Comparison of ENCODE assay signal across 1 cellular context in the genomic region with DNA sequence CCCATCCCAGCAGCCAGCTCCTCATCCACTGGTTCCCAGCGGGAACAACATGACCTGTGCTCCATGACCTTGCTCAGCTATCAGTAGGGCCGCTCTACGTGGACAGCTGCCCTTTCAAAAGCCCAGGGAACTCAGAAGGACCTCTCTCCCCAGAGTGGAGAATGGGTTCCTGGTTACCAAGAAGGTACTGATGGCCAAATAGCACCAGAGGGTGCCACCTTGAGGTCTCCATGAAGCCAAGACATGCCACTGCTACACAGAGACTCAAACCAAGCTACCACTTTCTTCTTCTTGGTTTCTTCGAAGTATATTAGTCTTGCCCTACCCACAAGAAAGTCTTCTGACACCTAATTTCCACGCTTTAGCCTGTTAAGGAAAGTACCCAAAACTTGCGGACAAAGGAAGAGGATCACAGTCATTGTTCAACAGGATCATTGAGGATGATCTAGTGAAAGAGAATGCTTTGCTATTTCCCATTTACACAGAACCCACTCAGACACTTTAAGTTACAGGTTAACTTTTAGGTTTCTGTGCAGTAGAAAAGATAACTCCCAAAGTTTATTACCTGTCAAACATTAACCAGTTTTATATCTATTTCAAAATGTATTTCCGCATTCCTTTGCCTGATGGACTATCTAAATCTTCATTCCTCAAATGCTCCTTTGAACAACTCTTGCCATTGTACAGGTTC.
TF ChIP-seq lines count a peak whose summit lies in the region.

No MANE protein-coding gene starts in this region.

TF ChIP-seq in HepG2, 621 proteins besides CTCF, POLR2A, EP300 and RAD21 (continued from another document and continues in another):
- TF ChIP-seq, protein P1, sequence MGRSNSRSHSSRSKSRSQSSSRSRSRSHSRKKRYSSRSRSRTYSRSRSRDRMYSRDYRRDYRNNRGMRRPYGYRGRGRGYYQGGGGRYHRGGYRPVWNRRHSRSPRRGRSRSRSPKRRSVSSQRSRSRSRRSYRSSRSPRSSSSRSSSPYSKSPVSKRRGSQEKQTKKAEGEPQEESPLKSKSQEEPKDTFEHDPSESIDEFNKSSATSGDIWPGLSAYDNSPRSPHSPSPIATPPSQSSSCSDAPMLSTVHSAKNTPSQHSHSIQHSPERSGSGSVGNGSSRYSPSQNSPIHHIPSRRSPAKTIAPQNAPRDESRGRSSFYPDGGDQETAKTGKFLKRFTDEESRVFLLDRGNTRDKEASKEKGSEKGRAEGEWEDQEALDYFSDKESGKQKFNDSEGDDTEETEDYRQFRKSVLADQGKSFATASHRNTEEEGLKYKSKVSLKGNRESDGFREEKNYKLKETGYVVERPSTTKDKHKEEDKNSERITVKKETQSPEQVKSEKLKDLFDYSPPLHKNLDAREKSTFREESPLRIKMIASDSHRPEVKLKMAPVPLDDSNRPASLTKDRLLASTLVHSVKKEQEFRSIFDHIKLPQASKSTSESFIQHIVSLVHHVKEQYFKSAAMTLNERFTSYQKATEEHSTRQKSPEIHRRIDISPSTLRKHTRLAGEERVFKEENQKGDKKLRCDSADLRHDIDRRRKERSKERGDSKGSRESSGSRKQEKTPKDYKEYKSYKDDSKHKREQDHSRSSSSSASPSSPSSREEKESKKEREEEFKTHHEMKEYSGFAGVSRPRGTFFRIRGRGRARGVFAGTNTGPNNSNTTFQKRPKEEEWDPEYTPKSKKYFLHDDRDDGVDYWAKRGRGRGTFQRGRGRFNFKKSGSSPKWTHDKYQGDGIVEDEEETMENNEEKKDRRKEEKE (IDR thresholded peaks at IDR 0.05), result no peak
- TF ChIP-seq, protein P2, sequence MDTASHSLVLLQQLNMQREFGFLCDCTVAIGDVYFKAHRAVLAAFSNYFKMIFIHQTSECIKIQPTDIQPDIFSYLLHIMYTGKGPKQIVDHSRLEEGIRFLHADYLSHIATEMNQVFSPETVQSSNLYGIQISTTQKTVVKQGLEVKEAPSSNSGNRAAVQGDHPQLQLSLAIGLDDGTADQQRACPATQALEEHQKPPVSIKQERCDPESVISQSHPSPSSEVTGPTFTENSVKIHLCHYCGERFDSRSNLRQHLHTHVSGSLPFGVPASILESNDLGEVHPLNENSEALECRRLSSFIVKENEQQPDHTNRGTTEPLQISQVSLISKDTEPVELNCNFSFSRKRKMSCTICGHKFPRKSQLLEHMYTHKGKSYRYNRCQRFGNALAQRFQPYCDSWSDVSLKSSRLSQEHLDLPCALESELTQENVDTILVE (CRISPR knock-in tag; IDR thresholded peaks at IDR 0.05), result no peak
- TF ChIP-seq RBM22 (optimal IDR thresholded peaks at IDR 0.05; ENCODE audit: low read length) (no peak), TMF1 (CRISPR knock-in tag; IDR thresholded peaks at IDR 0.05; ENCODE audit: low read depth) (no peak), ZFP36 (IDR thresholded peaks at IDR 0.05; ENCODE audit: borderline replicate concordance, low read depth, low read length, partially characterized antibody) (no peak), NBN (conservative IDR thresholded peaks at IDR 0.05) (no peak), MBD4 (IDR thresholded peaks at IDR 0.05; ENCODE audit: borderline replicate concordance, low read length) (no peak), MEF2D (CRISPR knock-in tag; IDR thresholded peaks at IDR 0.05) (no peak; the same call in 1 of the 2 replicates), ZNF17 (CRISPR knock-in tag; IDR thresholded peaks at IDR 0.05) (no peak), ZNF329 (CRISPR knock-in tag; IDR thresholded peaks at IDR 0.05; ENCODE audit: low read depth) (no peak), ZNF256 (CRISPR knock-in tag; conservative IDR thresholded peaks at IDR 0.05) (peak; percentile 20; the same call in 1 of the 2 replicates), DNMT3B (CRISPR knock-in tag; conservative IDR thresholded peaks at IDR 0.05) (no peak), ZBTB3 (CRISPR knock-in tag; IDR thresholded peaks at IDR 0.05; ENCODE audit: borderline replicate concordance, low read depth) (no peak), ZNF253 (CRISPR knock-in tag; IDR thresholded peaks at IDR 0.05; ENCODE audit: borderline replicate concordance) (no peak), TBL1XR1 (IDR thresholded peaks at IDR 0.05; ENCODE audit: borderline replicate concordance, low read length, partially characterized antibody) (no peak), PHF5A (CRISPR knock-in tag; IDR thresholded peaks at IDR 0.05; ENCODE audit: low read depth, unreplicated experiment) (no peak), CC2D1A (CRISPR knock-in tag; IDR thresholded peaks at IDR 0.05) (no peak), CENPX (CRISPR knock-in tag; IDR thresholded peaks at IDR 0.05) (no peak), ZNF792 (CRISPR knock-in tag; IDR thresholded peaks at IDR 0.05) (no peak; the same call in 1 of the 2 replicates), SIX1 (CRISPR knock-in tag; IDR thresholded peaks at IDR 0.05; ENCODE audit: borderline replicate concordance) (no peak), RAD51 (IDR thresholded peaks at IDR 0.05; ENCODE audit: borderline replicate concordance) (no peak), SSRP1 (CRISPR knock-in tag; IDR thresholded peaks at IDR 0.05) (no peak), ZBTB21 (CRISPR knock-in tag; IDR thresholded peaks at IDR 0.05) (no peak), MBNL3 (CRISPR knock-in tag; conservative IDR thresholded peaks at IDR 0.05) (no peak), ZNF335 (CRISPR knock-in tag; IDR thresholded peaks at IDR 0.05) (no peak), TOE1 (CRISPR knock-in tag; IDR thresholded peaks at IDR 0.05) (no peak), SIN3B (IDR thresholded peaks at IDR 0.05; ENCODE audit: low read length) (no peak)
- TF ChIP-seq, protein P3, sequence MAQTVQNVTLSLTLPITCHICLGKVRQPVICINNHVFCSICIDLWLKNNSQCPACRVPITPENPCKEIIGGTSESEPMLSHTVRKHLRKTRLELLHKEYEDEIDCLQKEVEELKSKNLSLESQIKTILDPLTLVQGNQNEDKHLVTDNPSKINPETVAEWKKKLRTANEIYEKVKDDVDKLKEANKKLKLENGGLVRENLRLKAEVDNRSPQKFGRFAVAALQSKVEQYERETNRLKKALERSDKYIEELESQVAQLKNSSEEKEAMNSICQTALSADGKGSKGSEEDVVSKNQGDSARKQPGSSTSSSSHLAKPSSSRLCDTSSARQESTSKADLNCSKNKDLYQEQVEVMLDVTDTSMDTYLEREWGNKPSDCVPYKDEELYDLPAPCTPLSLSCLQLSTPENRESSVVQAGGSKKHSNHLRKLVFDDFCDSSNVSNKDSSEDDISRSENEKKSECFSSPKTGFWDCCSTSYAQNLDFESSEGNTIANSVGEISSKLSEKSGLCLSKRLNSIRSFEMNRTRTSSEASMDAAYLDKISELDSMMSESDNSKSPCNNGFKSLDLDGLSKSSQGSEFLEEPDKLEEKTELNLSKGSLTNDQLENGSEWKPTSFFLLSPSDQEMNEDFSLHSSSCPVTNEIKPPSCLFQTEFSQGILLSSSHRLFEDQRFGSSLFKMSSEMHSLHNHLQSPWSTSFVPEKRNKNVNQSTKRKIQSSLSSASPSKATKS (CRISPR knock-in tag; IDR thresholded peaks at IDR 0.05), result no peak
- TF ChIP-seq, protein P4, sequence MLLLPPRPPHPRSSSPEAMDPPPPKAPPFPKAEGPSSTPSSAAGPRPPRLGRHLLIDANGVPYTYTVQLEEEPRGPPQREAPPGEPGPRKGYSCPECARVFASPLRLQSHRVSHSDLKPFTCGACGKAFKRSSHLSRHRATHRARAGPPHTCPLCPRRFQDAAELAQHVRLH (CRISPR knock-in tag; IDR thresholded peaks at IDR 0.05; ENCODE audit: borderline replicate concordance, low read depth), result no peak
- TF ChIP-seq, protein P5, sequence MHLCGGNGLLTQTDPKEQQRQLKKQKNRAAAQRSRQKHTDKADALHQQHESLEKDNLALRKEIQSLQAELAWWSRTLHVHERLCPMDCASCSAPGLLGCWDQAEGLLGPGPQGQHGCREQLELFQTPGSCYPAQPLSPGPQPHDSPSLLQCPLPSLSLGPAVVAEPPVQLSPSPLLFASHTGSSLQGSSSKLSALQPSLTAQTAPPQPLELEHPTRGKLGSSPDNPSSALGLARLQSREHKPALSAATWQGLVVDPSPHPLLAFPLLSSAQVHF (CRISPR knock-in tag; IDR thresholded peaks at IDR 0.05), result no peak
- TF ChIP-seq, protein P6, sequence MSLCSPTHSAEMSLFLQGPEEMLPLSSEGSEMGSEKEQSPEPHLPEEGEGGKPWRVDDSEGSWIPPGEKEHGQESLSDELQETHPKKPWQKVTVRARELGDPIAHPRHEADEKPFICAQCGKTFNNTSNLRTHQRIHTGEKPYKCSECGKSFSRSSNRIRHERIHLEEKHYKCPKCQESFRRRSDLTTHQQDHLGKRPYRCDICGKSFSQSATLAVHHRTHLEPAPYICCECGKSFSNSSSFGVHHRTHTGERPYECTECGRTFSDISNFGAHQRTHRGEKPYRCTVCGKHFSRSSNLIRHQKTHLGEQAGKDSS (CRISPR knock-in tag; IDR thresholded peaks at IDR 0.05; ENCODE audit: borderline replicate concordance, low read depth), result no peak; the same call in 1 of the 2 replicates
- TF ChIP-seq, protein P7, sequence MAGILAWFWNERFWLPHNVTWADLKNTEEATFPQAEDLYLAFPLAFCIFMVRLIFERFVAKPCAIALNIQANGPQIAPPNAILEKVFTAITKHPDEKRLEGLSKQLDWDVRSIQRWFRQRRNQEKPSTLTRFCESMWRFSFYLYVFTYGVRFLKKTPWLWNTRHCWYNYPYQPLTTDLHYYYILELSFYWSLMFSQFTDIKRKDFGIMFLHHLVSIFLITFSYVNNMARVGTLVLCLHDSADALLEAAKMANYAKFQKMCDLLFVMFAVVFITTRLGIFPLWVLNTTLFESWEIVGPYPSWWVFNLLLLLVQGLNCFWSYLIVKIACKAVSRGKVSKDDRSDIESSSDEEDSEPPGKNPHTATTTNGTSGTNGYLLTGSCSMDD (CRISPR knock-in tag; IDR thresholded peaks at IDR 0.05), result no peak
- TF ChIP-seq, protein P8, sequence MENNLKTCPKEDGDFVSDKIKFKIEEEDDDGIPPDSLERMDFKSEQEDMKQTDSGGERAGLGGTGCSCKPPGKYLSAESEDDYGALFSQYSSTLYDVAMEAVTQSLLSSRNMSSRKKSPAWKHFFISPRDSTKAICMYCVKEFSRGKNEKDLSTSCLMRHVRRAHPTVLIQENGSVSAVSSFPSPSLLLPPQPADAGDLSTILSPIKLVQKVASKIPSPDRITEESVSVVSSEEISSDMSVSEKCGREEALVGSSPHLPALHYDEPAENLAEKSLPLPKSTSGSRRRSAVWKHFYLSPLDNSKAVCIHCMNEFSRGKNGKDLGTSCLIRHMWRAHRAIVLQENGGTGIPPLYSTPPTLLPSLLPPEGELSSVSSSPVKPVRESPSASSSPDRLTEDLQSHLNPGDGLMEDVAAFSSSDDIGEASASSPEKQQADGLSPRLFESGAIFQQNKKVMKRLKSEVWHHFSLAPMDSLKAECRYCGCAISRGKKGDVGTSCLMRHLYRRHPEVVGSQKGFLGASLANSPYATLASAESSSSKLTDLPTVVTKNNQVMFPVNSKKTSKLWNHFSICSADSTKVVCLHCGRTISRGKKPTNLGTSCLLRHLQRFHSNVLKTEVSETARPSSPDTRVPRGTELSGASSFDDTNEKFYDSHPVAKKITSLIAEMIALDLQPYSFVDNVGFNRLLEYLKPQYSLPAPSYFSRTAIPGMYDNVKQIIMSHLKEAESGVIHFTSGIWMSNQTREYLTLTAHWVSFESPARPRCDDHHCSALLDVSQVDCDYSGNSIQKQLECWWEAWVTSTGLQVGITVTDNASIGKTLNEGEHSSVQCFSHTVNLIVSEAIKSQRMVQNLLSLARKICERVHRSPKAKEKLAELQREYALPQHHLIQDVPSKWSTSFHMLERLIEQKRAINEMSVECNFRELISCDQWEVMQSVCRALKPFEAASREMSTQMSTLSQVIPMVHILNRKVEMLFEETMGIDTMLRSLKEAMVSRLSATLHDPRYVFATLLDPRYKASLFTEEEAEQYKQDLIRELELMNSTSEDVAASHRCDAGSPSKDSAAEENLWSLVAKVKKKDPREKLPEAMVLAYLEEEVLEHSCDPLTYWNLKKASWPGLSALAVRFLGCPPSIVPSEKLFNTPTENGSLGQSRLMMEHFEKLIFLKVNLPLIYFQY (CRISPR knock-in tag; IDR thresholded peaks at IDR 0.05; ENCODE audit: borderline replicate concordance), result no peak
- TF ChIP-seq, protein P9, sequence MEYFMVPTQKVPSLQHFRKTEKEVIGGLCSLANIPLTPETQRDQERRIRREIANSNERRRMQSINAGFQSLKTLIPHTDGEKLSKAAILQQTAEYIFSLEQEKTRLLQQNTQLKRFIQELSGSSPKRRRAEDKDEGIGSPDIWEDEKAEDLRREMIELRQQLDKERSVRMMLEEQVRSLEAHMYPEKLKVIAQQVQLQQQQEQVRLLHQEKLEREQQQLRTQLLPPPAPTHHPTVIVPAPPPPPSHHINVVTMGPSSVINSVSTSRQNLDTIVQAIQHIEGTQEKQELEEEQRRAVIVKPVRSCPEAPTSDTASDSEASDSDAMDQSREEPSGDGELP (IDR thresholded peaks at IDR 0.05; ENCODE audit: borderline replicate concordance, low read depth), result no peak
- TF ChIP-seq, protein P10, sequence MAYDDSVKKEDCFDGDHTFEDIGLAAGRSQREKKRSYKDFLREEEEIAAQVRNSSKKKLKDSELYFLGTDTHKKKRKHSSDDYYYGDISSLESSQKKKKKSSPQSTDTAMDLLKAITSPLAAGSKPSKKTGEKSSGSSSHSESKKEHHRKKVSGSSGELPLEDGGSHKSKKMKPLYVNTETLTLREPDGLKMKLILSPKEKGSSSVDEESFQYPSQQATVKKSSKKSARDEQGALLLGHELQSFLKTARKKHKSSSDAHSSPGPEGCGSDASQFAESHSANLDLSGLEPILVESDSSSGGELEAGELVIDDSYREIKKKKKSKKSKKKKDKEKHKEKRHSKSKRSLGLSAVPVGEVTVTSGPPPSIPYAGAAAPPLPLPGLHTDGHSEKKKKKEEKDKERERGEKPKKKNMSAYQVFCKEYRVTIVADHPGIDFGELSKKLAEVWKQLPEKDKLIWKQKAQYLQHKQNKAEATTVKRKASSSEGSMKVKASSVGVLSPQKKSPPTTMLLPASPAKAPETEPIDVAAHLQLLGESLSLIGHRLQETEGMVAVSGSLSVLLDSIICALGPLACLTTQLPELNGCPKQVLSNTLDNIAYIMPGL (CRISPR knock-in tag; IDR thresholded peaks at IDR 0.05; ENCODE audit: borderline replicate concordance in 1 of 2, low read depth in 1 of 2), result no peak; a peak in 1 of 4 replicates
- TF ChIP-seq, protein P11, sequence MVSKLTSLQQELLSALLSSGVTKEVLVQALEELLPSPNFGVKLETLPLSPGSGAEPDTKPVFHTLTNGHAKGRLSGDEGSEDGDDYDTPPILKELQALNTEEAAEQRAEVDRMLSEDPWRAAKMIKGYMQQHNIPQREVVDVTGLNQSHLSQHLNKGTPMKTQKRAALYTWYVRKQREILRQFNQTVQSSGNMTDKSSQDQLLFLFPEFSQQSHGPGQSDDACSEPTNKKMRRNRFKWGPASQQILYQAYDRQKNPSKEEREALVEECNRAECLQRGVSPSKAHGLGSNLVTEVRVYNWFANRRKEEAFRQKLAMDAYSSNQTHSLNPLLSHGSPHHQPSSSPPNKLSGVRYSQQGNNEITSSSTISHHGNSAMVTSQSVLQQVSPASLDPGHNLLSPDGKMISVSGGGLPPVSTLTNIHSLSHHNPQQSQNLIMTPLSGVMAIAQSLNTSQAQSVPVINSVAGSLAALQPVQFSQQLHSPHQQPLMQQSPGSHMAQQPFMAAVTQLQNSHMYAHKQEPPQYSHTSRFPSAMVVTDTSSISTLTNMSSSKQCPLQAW (CRISPR knock-in tag; IDR thresholded peaks at IDR 0.05), result peak; percentile 77
- TF ChIP-seq, protein P12, sequence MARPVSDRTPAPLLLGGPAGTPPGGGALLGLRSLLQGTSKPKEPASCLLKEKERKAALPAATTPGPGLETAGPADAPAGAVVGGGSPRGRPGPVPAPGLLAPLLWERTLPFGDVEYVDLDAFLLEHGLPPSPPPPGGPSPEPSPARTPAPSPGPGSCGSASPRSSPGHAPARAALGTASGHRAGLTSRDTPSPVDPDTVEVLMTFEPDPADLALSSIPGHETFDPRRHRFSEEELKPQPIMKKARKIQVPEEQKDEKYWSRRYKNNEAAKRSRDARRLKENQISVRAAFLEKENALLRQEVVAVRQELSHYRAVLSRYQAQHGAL (CRISPR knock-in tag; IDR thresholded peaks at IDR 0.05; ENCODE audit: not compliant biosample characterization), result no peak
